Comparison of ENCODE assay signal across 19 cellular contexts in genomic region chr11:94283678-94284077, GRCh38. TPM values are rescaled to one million over a fixed set of nuclear protein-coding genes. Genes with fewer than 3 reads are reported as not detected.
DNase-seq lines count a peak whose midpoint lies in the region; ATAC-seq and TF ChIP-seq lines count a peak whose summit lies in the region.
"Had no signal": no experiment of that assay in that cellular context is flagged by ENCODE, and none has a peak within 500 bp of the region (broad histone marks: within the 10 kb centered on the region; RNA-seq: fewer than 3 reads in every experiment).

No MANE protein-coding gene starts in this region.

- peak; percentile 6 for DNase-seq in MCF 10A (ENCODE audit: unreplicated experiment)
- no peak for DNase-seq in breast epithelium (ENCODE audit: low spot score in 2 of 2)
- peak; percentile 81 for DNase-seq in NCI-H1105 treated with DMSO at 0.1 percent for 48 hours (lab: John Stamatoyannopoulos, UW)
- DNase-seq in adipocyte (ENCODE audit: low read depth) = peak; percentile 17
- DNase-seq in sciatic nerve (ENCODE audit: low spot score) = no peak
- no peak for DNase-seq in OCI-M2 (lab: John Stamatoyannopoulos, UW; ENCODE audit: unreplicated experiment)
- no peak for DNase-seq in T1000 (lab: John Stamatoyannopoulos, UW)
- DNase-seq: 8988T; BE2C; CD4-positive, alpha-beta T cell; MG63; NCI-H1092; NCI-H187; PC-3 had no signal

- H3K36me3 Mint-ChIP-seq in MCF 10A (ENCODE audit: insufficient read depth, unreplicated experiment) = no peaks in the 10 kb centered on the region

- TF ChIP-seq CTCF in MCF 10A (IDR thresholded peaks at IDR 0.05; ENCODE audit: unreplicated experiment) = no peak
- no peak for TF ChIP-seq CTCF in breast epithelium (IDR thresholded peaks at IDR 0.05)

- CTCF ChIA-PET in MCF 10A (lab: Yijun Ruan, JAX) = interaction anchor here (1.4 kb wide), 1 partner anchor 99 kb away, joined by 7 read pairs; no protein-coding TSS in a partner anchor

- H3K9ac ChIP-seq in adipocyte (ENCODE audit: low read length) = no peak overlapping the region

- intact Hi-C loops in MCF 10A (cut with micrococcal nuclease) (no loop called here), breast epithelium (cut with DNase I; ENCODE audit: low total_unique reads) (no loop called here), sciatic nerve (cut with DNase I) (no loop called here)

- H3K4me3 Mint-ChIP-seq in MCF 10A (ENCODE audit: unreplicated experiment) = no peak overlapping the region
- H3K4me3 Mint-ChIP-seq: CD4-positive, alpha-beta T cell had no signal

- no peaks in the 10 kb centered on the region for H3K4me1 Mint-ChIP-seq in MCF 10A (ENCODE audit: insufficient read depth, unreplicated experiment)

- no peak overlapping the region for H3K4me3 ChIP-seq in breast epithelium
- no peak overlapping the region for H3K4me3 ChIP-seq in adipocyte (ENCODE audit: low read length)
- H3K4me3 ChIP-seq: MG63, SJSA1 had no signal

- ATAC-seq in sciatic nerve (peak; percentile 91), HG03442 (IDR thresholded peaks at IDR 0.05; ENCODE audit: unreplicated experiment) (no peak)
- ATAC-seq: PC-3 had no signal

- H3K27me3 Mint-ChIP-seq in MCF 10A (ENCODE audit: insufficient read depth, unreplicated experiment) = no peaks in the 10 kb centered on the region
- H3K27me3 Mint-ChIP-seq: CD4-positive, alpha-beta T cell had no signal

- H3K9me3 Mint-ChIP-seq in MCF 10A (ENCODE audit: unreplicated experiment) = no peaks in the 10 kb centered on the region
- H3K9me3 Mint-ChIP-seq: CD4-positive, alpha-beta T cell had no signal

- no peaks in the 10 kb centered on the region for H3K36me3 ChIP-seq in breast epithelium
- no peaks in the 10 kb centered on the region for H3K36me3 ChIP-seq in adipocyte (ENCODE audit: control insufficient read depth, insufficient read depth, low read length, severe bottlenecking)
- H3K36me3 ChIP-seq: BE2C, MG63, SJSA1 had no signal

- TF ChIP-seq POLR2A in breast epithelium (IDR thresholded peaks at IDR 0.05) = no peak

- peak overlapping the region in 1 of 2 donors; percentile 7 for H3K27ac ChIP-seq in breast epithelium
- H3K27ac ChIP-seq: RWPE1, SJSA1 had no signal

- BruUV-seq in MCF 10A (replicated peaks; lab: Mats Ljungman, UMichigan) = no TSS peak

- H3K27me3 ChIP-seq in breast epithelium (no peaks in the 10 kb centered on the region), adipocyte (replicated peaks; ENCODE audit: control insufficient read depth, insufficient read depth, low read length) (no peaks in the 10 kb centered on the region)
- H3K27me3 ChIP-seq: MG63, SJSA1 had no signal

- POLR2A ChIA-PET in MCF 10A (lab: Yijun Ruan, JAX) = interaction anchor here (0.6 kb wide), 1 partner anchor 749 kb away, joined by 4 read pairs; no protein-coding TSS in a partner anchor

- no peak overlapping the region for H3K27ac Mint-ChIP-seq in MCF 10A (ENCODE audit: low read depth, unreplicated experiment)
- H3K27ac Mint-ChIP-seq: CD4-positive, alpha-beta T cell had no signal

- H3K4me1 ChIP-seq in breast epithelium = no peaks in the 10 kb centered on the region
- no peaks in the 10 kb centered on the region for H3K4me1 ChIP-seq in adipocyte (ENCODE audit: control insufficient read depth, insufficient read depth, low read length)
- H3K4me1 ChIP-seq: BE2C, SJSA1 had no signal

- no peaks in the 10 kb centered on the region for H3K9me3 ChIP-seq in breast epithelium
- H3K9me3 ChIP-seq in adipocyte (ENCODE audit: control insufficient read depth, low read length) = no peaks in the 10 kb centered on the region
- H3K9me3 ChIP-seq: BE2C, SJSA1 had no signal

RNA-seq across cellular contexts. Expression of gene IZUMO1R, which starts 20.7 kb away (rescaled TPM):
- total RNA-seq in MCF 10A (2022) (not detected in 2 replicates), breast epithelium (not detected), sciatic nerve (not detected)
- total RNA-seq: CD4-positive, alpha-beta T cell; Daoy; H4; PC-3; SJSA1 had no signal

Comparison
In these comparisons a context has a peak if more than half of its experiments do, and no peak if none do; other contexts are left out.
1. DNase-seq: peak in MCF 10A (single experiment), NCI-H1105 treated with DMSO at 0.1 percent for 48 hours (single experiment) and adipocyte (single experiment); none in breast epithelium (0 of 2), sciatic nerve (single experiment), OCI-M2 (single experiment) and T1000 (single experiment).